Comparison of ENCODE assay signal across 38 cellular contexts in genomic region chr10:116265686-116266085, GRCh38. TPM values are rescaled to one million over a fixed set of nuclear protein-coding genes. Genes with fewer than 3 reads are reported as not detected.
"Had no signal": no experiment of that assay in that cellular context is flagged by ENCODE, and none has a peak within 500 bp of the region (broad histone marks: within the 10 kb centered on the region; RNA-seq: fewer than 3 reads in every experiment).

No MANE protein-coding gene starts in this region.

- H3K4me2 ChIP-seq: SK-N-SH had no signal

- DNase-seq: activated CD4-positive, alpha-beta memory T cell treated with anti-CD3 and anti-CD28 coated beads, Interleukin-2, amount 10 ng/mL, durations not matched to agents 7 days and 5 days; activated CD4-positive, alpha-beta T cell treated with anti-CD3 and anti-CD28 coated beads for 1 hour; activated CD4-positive, alpha-beta T cell treated with anti-CD3 and anti-CD28 coated beads for 48 hours; activated CD4-positive, CD25-positive, alpha-beta regulatory T cell; activated CD8-positive, alpha-beta memory T cell treated with anti-CD3 and anti-CD28 coated beads for 24 hours; activated CD8-positive, alpha-beta memory T cell treated with anti-CD3 and anti-CD28 coated beads, Interleukin-2, amount 10 ng/mL, durations not matched to agents 7 days and 5 days; activated CD8-positive, alpha-beta memory T cell treated with anti-CD3 and anti-CD28 coated beads, Interleukin-2, amount 50 U/mL, for 48 hours; activated effector memory CD4-positive, alpha-beta T cell treated with Interleukin-2 at 50 U/mL for 16 hours; activated naive CD4-positive, alpha-beta T cell treated with anti-CD3 and anti-CD28 coated beads, Interleukin-2, amount 10 ng/mL, durations not matched to agents 7 days and 5 days; activated T-cell treated with anti-CD3 and anti-CD28 coated beads, Interleukin-2, amount 50 U/mL, for 48 hours; amniotic stem cell; aorta; brain microvascular endothelial cell; central memory CD4-positive, alpha-beta T cell; Kasumi-1; NCI-H1092 treated with DMSO at 0.1 percent for 48 hours; NCI-H1417; NCI-H146; NCI-H187; NCI-H2029 treated with DMSO at 0.1 percent for 48 hours; NCI-H2107; NCI-H2171; NCI-H510A; NCI-H526; NCI-H748 treated with DMSO at 0.1 percent for 48 hours; NK-92 treated with Interleukin-12 subunit alpha and Interleukin-12 subunit beta, amount 100 ng/mL, for 24 hours; PC-3; Peyer's patch; RPMI8226; SHP77 treated with DMSO at 0.1 percent for 48 hours; SK-N-SH; T-helper 1 cell; T-helper 2 cell; T-helper 9 cell; WERI-Rb-1 had no signal

- H3K27me3 ChIP-seq: Peyer's patch, SJSA1 had no signal

- H3K4me3 Mint-ChIP-seq: activated CD4-positive, alpha-beta memory T cell treated with anti-CD3 and anti-CD28 coated beads, Interleukin-2, amount 10 ng/mL, durations not matched to agents 7 days and 5 days; activated CD8-positive, alpha-beta memory T cell treated with anti-CD3 and anti-CD28 coated beads, Interleukin-2, amount 10 ng/mL, durations not matched to agents 7 days and 5 days; activated naive CD4-positive, alpha-beta T cell treated with anti-CD3 and anti-CD28 coated beads, Interleukin-2, amount 10 ng/mL, durations not matched to agents 7 days and 5 days; activated naive CD8-positive, alpha-beta T cell had no signal

- H3K9ac ChIP-seq: SK-N-SH had no signal

- H3K36me3 ChIP-seq: brain microvascular endothelial cell, Peyer's patch, WERI-Rb-1 had no signal

- H3K27ac ChIP-seq: brain microvascular endothelial cell, Peyer's patch, SJSA1, WERI-Rb-1 had no signal

- H3K4me1 Mint-ChIP-seq: activated CD4-positive, alpha-beta memory T cell treated with anti-CD3 and anti-CD28 coated beads, Interleukin-2, amount 10 ng/mL, durations not matched to agents 7 days and 5 days; activated CD8-positive, alpha-beta memory T cell treated with anti-CD3 and anti-CD28 coated beads, Interleukin-2, amount 10 ng/mL, durations not matched to agents 7 days and 5 days; activated naive CD4-positive, alpha-beta T cell treated with anti-CD3 and anti-CD28 coated beads, Interleukin-2, amount 10 ng/mL, durations not matched to agents 7 days and 5 days had no signal

- H3K4me3 ChIP-seq: Peyer's patch, SJSA1 had no signal

- H3K9me3 ChIP-seq: Peyer's patch, SJSA1, SK-N-SH had no signal

- H3K36me3 Mint-ChIP-seq: activated CD8-positive, alpha-beta memory T cell treated with anti-CD3 and anti-CD28 coated beads, Interleukin-2, amount 10 ng/mL, durations not matched to agents 7 days and 5 days; activated naive CD4-positive, alpha-beta T cell treated with anti-CD3 and anti-CD28 coated beads, Interleukin-2, amount 10 ng/mL, durations not matched to agents 7 days and 5 days; activated naive CD8-positive, alpha-beta T cell had no signal

- H3K9me2 ChIP-seq: SK-N-SH had no signal

- H3K9me3 Mint-ChIP-seq: activated CD4-positive, alpha-beta memory T cell treated with anti-CD3 and anti-CD28 coated beads, Interleukin-2, amount 10 ng/mL, durations not matched to agents 7 days and 5 days; activated naive CD4-positive, alpha-beta T cell treated with anti-CD3 and anti-CD28 coated beads, Interleukin-2, amount 10 ng/mL, durations not matched to agents 7 days and 5 days had no signal

- H3K27ac Mint-ChIP-seq: activated CD4-positive, alpha-beta memory T cell treated with anti-CD3 and anti-CD28 coated beads, Interleukin-2, amount 10 ng/mL, durations not matched to agents 7 days and 5 days; activated CD8-positive, alpha-beta memory T cell treated with anti-CD3 and anti-CD28 coated beads, Interleukin-2, amount 10 ng/mL, durations not matched to agents 7 days and 5 days; activated naive CD4-positive, alpha-beta T cell treated with anti-CD3 and anti-CD28 coated beads, Interleukin-2, amount 10 ng/mL, durations not matched to agents 7 days and 5 days; activated naive CD8-positive, alpha-beta T cell had no signal

- H3K4me1 ChIP-seq: Peyer's patch had no signal

RNA-seq across cellular contexts. Expression of gene GFRA1, which starts 7.3 kb away (rescaled TPM):
- total RNA-seq: activated CD4-positive, alpha-beta memory T cell treated with anti-CD3 and anti-CD28 coated beads, Interleukin-2, amount 10 ng/mL, durations not matched to agents 7 days and 5 days; activated CD8-positive, alpha-beta memory T cell treated with anti-CD3 and anti-CD28 coated beads, Interleukin-2, amount 10 ng/mL, durations not matched to agents 7 days and 5 days; PC-3 had no signal

RNA-seq across cellular contexts. Expression of gene CCDC172, which starts 58.6 kb away (rescaled TPM):
- total RNA-seq: activated CD4-positive, alpha-beta memory T cell treated with anti-CD3 and anti-CD28 coated beads, Interleukin-2, amount 10 ng/mL, durations not matched to agents 7 days and 5 days; activated CD8-positive, alpha-beta memory T cell treated with anti-CD3 and anti-CD28 coated beads, Interleukin-2, amount 10 ng/mL, durations not matched to agents 7 days and 5 days; aorta; cerebellum; PC-3; Peyer's patch; SJSA1 had no signal
- polyA plus RNA-seq: aorta, SK-N-SH had no signal
